Comparison of ENCODE assay signal across 16 cellular contexts in the genomic region with DNA sequence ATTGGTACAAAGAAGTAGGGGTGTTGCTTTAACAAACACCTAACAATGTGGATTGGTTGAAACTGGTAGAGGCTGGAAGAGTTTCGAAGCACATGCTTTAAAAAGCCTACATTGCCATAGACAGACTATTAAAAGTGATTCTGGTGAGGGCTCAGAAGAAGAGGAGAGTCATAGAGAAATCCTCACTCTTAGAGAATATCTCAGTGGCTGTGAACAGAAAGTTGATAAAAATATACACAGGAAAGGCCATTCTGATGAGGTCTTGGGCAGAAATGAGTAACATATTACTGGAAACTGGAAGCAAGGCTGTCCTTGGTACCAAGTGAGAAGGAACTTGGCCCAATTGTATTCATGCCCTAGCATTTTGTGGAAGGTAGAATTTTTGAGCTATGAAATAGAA.
DNase-seq lines count a peak whose midpoint lies in the region; ATAC-seq and TF ChIP-seq lines count a peak whose summit lies in the region.
"Had no signal": no experiment of that assay in that cellular context is flagged by ENCODE, and none has a peak within 500 bp of the region (broad histone marks: within the 10 kb centered on the region; RNA-seq: fewer than 3 reads in every experiment).

No MANE protein-coding gene starts in this region.

- DNase-seq in right lobe of liver (no peak), NCI-H82 treated with DMSO at 0.1 percent for 48 hours (lab: John Stamatoyannopoulos, UW; ENCODE audit: unreplicated experiment) (no peak), HT-29 (ENCODE audit: low spot score) (no peak), SKM-1 treated with dmso at 0.1 percent for 144 hours (lab: John Stamatoyannopoulos, UW; ENCODE audit: unreplicated experiment) (no peak)
- DNase-seq: activated CD4-positive, CD25-positive, alpha-beta regulatory T cell treated with anti-CD3 and anti-CD28 coated beads, Interleukin-2, amount 50 U/mL, for 72 hours; activated T-cell treated with anti-CD3 and anti-CD28 coated beads, Interleukin-2, amount 50 U/mL, for 24 hours; cerebellar nuclear complex; MG63; NCI-H2227 treated with DMSO at 0.1 percent for 48 hours; nephron progenitor cell; sigmoid colon had no signal

- H3K36me3 ChIP-seq in right lobe of liver = no peaks in the 10 kb centered on the region
- H3K36me3 ChIP-seq: MG63, sigmoid colon had no signal

- peak; percentile 91 for ATAC-seq in GM18858 (IDR thresholded peaks at IDR 0.05; ENCODE audit: unreplicated experiment)
- ATAC-seq in GM21526 (IDR thresholded peaks at IDR 0.05; ENCODE audit: low FRiP score, unreplicated experiment) = peak; percentile 57
- peak; percentile 76 for ATAC-seq in HG02973 (IDR thresholded peaks at IDR 0.05; ENCODE audit: unreplicated experiment)
- ATAC-seq in HG03520 (IDR thresholded peaks at IDR 0.05; ENCODE audit: unreplicated experiment) = peak; percentile 83
- no peak for ATAC-seq in right lobe of liver

- no peaks in the 10 kb centered on the region for H3K4me1 ChIP-seq in right lobe of liver

- no peak for TF ChIP-seq CTCF in right lobe of liver (IDR thresholded peaks at IDR 0.05)

- H3K27me3 ChIP-seq in right lobe of liver = no peaks in the 10 kb centered on the region
- H3K27me3 ChIP-seq: hepatocyte, MG63, sigmoid colon had no signal

- no peak overlapping the region for H3K4me3 ChIP-seq in right lobe of liver
- H3K4me3 ChIP-seq: hepatocyte, MG63, sigmoid colon had no signal

- no peaks in the 10 kb centered on the region for H3K9me3 ChIP-seq in right lobe of liver
- H3K9me3 ChIP-seq: MG63, sigmoid colon had no signal

- 44% methylated on average over 1 of the region's 1 CpG for WGBS in right lobe of liver (ENCODE audit: insufficient coverage, low coverage, low lambda C conversion rate, missing lambda C conversion rate)

- intact Hi-C loops in right lobe of liver (cut with DNase I) = no loop called here

- no peak overlapping the region for H3K27ac ChIP-seq in right lobe of liver
- H3K27ac ChIP-seq: hepatocyte, sigmoid colon had no signal

- TF ChIP-seq POLR2A in right lobe of liver (IDR thresholded peaks at IDR 0.05) = no peak

Comparison
In these comparisons a context has a peak if more than half of its experiments do, and no peak if none do; other contexts are left out.
1. ATAC-seq: peak in GM18858 (single experiment), GM21526 (single experiment), HG02973 (single experiment) and HG03520 (single experiment); none in right lobe of liver (0 of 4).